ENCODE assay signal across 10 cellular contexts in the genomic region with DNA sequence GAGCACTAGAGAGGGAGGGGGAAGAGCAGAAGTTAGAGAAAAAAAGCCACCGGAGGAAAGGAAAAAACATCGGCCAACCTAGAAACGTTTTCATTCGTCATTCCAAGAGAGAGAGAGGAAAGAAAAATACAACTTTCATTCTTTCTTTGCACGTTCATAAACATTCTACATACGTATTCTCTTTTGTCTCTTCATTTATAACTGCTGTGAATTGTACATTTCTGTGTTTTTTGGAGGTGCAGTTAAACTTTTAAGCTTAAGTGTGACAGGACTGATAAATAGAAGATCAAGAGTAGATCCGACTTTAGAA. TPM values are rescaled to one million over a fixed set of nuclear protein-coding genes. Genes with fewer than 3 reads are reported as not detected.
DNase-seq lines count a peak whose midpoint lies in the region; ATAC-seq and TF ChIP-seq lines count a peak whose summit lies in the region.
"Had no signal": no experiment of that assay in that cellular context is flagged by ENCODE, and none has a peak within 500 bp of the region (broad histone marks: within the 10 kb centered on the region; RNA-seq: fewer than 3 reads in every experiment).

No MANE protein-coding gene starts in this region.

- H3K27me3 Mint-ChIP-seq in neural progenitor cell (ENCODE audit: insufficient read depth, low read depth) = peaks cover 7% of the 10 kb centered on the region

- peaks cover 12% of the 10 kb centered on the region for H3K36me3 ChIP-seq in NT2/D1 (ENCODE audit: insufficient read depth, insufficient read length, low read length)
- no peaks in the 10 kb centered on the region for H3K36me3 ChIP-seq in neural progenitor cell

- no peak for ATAC-seq in GM21367 (IDR thresholded peaks at IDR 0.05; ENCODE audit: unreplicated experiment)

- peak overlapping the region; percentile 6 for H2AFZ ChIP-seq in neural progenitor cell (replicated peaks)

- H3K27me3 ChIP-seq in AG04450 (ENCODE audit: control insufficient read depth, insufficient read depth, low read length) (no peaks in the 10 kb centered on the region), NT2/D1 (ENCODE audit: insufficient read depth, insufficient read length) (no peaks in the 10 kb centered on the region), neural progenitor cell (peaks cover 16% of the 10 kb centered on the region)

- no peak for DNase-seq in AG04450 (ENCODE audit: low read depth, low spot score)
- no peak for DNase-seq in NT2/D1 (ENCODE audit: low read depth, low spot score)
- peak; percentile 32 for DNase-seq in fibroblast of the aortic adventitia (ENCODE audit: low read depth)
- no peak for DNase-seq in neural progenitor cell (ENCODE audit: low spot score)
- DNase-seq in medulla oblongata (ENCODE audit: extremely low spot score) = no peak
- DNase-seq in activated naive CD4-positive, alpha-beta T cell treated with anti-CD3 and anti-CD28 coated beads, Interleukin-2, amount 50 U/mL, for 16 hours = no peak
- DNase-seq in GDM1 (lab: John Stamatoyannopoulos, UW) = no peak
- DNase-seq: activated CD4-positive, alpha-beta T cell treated with anti-CD3 and anti-CD28 coated beads, Interleukin-2, amount 50 U/mL, for 4 hours; effector CD4-positive, alpha-beta T cell had no signal

- H3K27ac Mint-ChIP-seq in neural progenitor cell = peak overlapping the region; percentile 81

- peaks cover 55% of the 10 kb centered on the region for H3K79me2 ChIP-seq in neural progenitor cell (ENCODE audit: low read depth)

- H3K4me2 ChIP-seq in neural progenitor cell = peak overlapping the region; percentile 96

- H3K9me3 Mint-ChIP-seq in neural progenitor cell = no peaks in the 10 kb centered on the region

- POLR2A ChIA-PET in AG04450 (lab: Yijun Ruan, JAX) = interaction anchor here (0.8 kb wide), 1 partner anchor 33 kb away, joined by 4 read pairs; no protein-coding TSS in a partner anchor

- peak overlapping the region; percentile 91 for H3K9ac ChIP-seq in NT2/D1 (ENCODE audit: insufficient read length, low read depth)
- H3K9ac ChIP-seq in neural progenitor cell = peak overlapping the region; percentile 63

- peak overlapping the region; percentile 99 for H3K4me3 Mint-ChIP-seq in neural progenitor cell

- peaks cover 17% of the 10 kb centered on the region for H3K36me3 Mint-ChIP-seq in neural progenitor cell

- H3K27ac ChIP-seq in AG04450 (ENCODE audit: low read depth, low read length) (no peak overlapping the region), neural progenitor cell (no peak overlapping the region)

- H3K4me3 ChIP-seq in AG04450 (ENCODE audit: low read depth, low read length) (peak overlapping the region; percentile 68), NT2/D1 (ENCODE audit: insufficient read length, low read depth) (peak overlapping the region; percentile 88), fibroblast of the aortic adventitia (ENCODE audit: low read depth, low read length) (peak overlapping the region; percentile 81), neural progenitor cell (peak overlapping the region; percentile 91)

- CTCF ChIA-PET in AG04450 (lab: Charles Lee) = interaction anchor here (0.6 to 2.5 kb wide), 5 partner anchors 8 to 47 kb away, joined by 3 to 15 read pairs (median 4); no protein-coding TSS in a partner anchor

- H3F3A ChIP-seq in neural progenitor cell (ENCODE audit: low read depth) = peaks cover 41% of the 10 kb centered on the region

- H3K9me3 ChIP-seq in AG04450 (ENCODE audit: control insufficient read depth, insufficient read depth, low read length) (no peaks in the 10 kb centered on the region), NT2/D1 (ENCODE audit: insufficient read depth, low read length) (no peaks in the 10 kb centered on the region), neural progenitor cell (ENCODE audit: low read depth) (no peaks in the 10 kb centered on the region)

- H4K20me1 ChIP-seq in neural progenitor cell (ENCODE audit: low read depth) = peaks cover 22% of the 10 kb centered on the region

- peaks cover 61% of the 10 kb centered on the region for H3K4me1 Mint-ChIP-seq in neural progenitor cell

- H3K4me1 ChIP-seq in NT2/D1 (ENCODE audit: insufficient read depth, insufficient read length) = no peaks in the 10 kb centered on the region
- H3K4me1 ChIP-seq in neural progenitor cell = peaks cover 47% of the 10 kb centered on the region

- no peak for TF ChIP-seq CTCF in AG04450 (IDR thresholded peaks at IDR 0.05; ENCODE audit: low read depth, low read length)
- no peak for TF ChIP-seq CTCF in fibroblast of the aortic adventitia (IDR thresholded peaks at IDR 0.05; ENCODE audit: insufficient read depth, low read length)
- no peak for TF ChIP-seq CTCF in neural progenitor cell (IDR thresholded peaks at IDR 0.05)

RNA-seq across cellular contexts. Expression of a gene that starts 2.0 kb away (rescaled TPM):
- 0.32 and 0.55 TPM in 2 replicates for polyA plus RNA-seq in AG04450 (2011; rRNA removed)
- 0.14 and 0.35 TPM in 2 replicates for polyA minus RNA-seq in AG04450 (2011; rRNA and poly(A)+ RNA removed)
- total RNA-seq in fibroblast of the aortic adventitia (ENCODE audit: low replicate concordance) = 11.4 and 18.0 TPM in 2 replicates
- total RNA-seq in neural progenitor cell (ENCODE audit: low replicate concordance) = 23.9 and 29.2 TPM in 2 replicates
